Comparison of ENCODE assay signal across 1 cellular context in genomic region chr22:38272373-38273134, GRCh38.
TF ChIP-seq lines count a peak whose summit lies in the region.

TSS of gene TMEM184B (minus strand) at chr22:38273010. CDS start at chr22:38247961, 25,049 bp downstream.

TF ChIP-seq in HepG2, 621 proteins besides CTCF, POLR2A, EP300 and RAD21 (continued from another document and continues in another):
- no peak for TF ChIP-seq ZBTB37 (CRISPR knock-in tag; IDR thresholded peaks at IDR 0.05)
- TF ChIP-seq ZNF776 (CRISPR knock-in tag; IDR thresholded peaks at IDR 0.05), result no peak; the same call in 1 of the 2 replicates
- no peak for TF ChIP-seq ZNF3 (CRISPR knock-in tag; IDR thresholded peaks at IDR 0.05)
- no peak for TF ChIP-seq PHF5A (CRISPR knock-in tag; IDR thresholded peaks at IDR 0.05; ENCODE audit: low read depth, unreplicated experiment)
- no peak for TF ChIP-seq ZSCAN21 (CRISPR knock-in tag; IDR thresholded peaks at IDR 0.05; ENCODE audit: borderline replicate concordance)
- TF ChIP-seq ZNF414 (CRISPR knock-in tag; IDR thresholded peaks at IDR 0.05), result no peak
- TF ChIP-seq RXRB (CRISPR knock-in tag; IDR thresholded peaks at IDR 0.05; ENCODE audit: borderline replicate concordance), result no peak
- TF ChIP-seq HNF1A (IDR thresholded peaks at IDR 0.05; ENCODE audit: low read depth), result no peak
- no peak for TF ChIP-seq HNF1A (CRISPR knock-in tag; IDR thresholded peaks at IDR 0.05; ENCODE audit: borderline replicate concordance)
- TF ChIP-seq NKX3-1 (CRISPR knock-in tag; IDR thresholded peaks at IDR 0.05), result 0 out of 2 replicates have a peak, but pooled peaks have one; percentile 19
- no peak for TF ChIP-seq ATF6 (CRISPR knock-in tag; conservative IDR thresholded peaks at IDR 0.05)
- TF ChIP-seq ZSCAN12 (CRISPR knock-in tag; IDR thresholded peaks at IDR 0.05), result no peak
- no peak for TF ChIP-seq TEAD3 (CRISPR knock-in tag; optimal IDR thresholded peaks at IDR 0.05; ENCODE audit: borderline replicate concordance)
- 0 out of 2 replicates have a peak, but pooled peaks have one; percentile 33 for TF ChIP-seq MAZ (IDR thresholded peaks at IDR 0.05; ENCODE audit: borderline replicate concordance, low read depth, low read length)
- TF ChIP-seq MAZ (CRISPR knock-in tag; IDR thresholded peaks at IDR 0.05; ENCODE audit: low read depth), result no peak
- no peak for TF ChIP-seq FOXA1 (IDR thresholded peaks at IDR 0.05)
- no peak for TF ChIP-seq FOXA1 (CRISPR knock-in tag; IDR thresholded peaks at IDR 0.05)
- TF ChIP-seq MBNL3 (CRISPR knock-in tag; conservative IDR thresholded peaks at IDR 0.05), result no peak
- TF ChIP-seq MYC (CRISPR knock-in tag; IDR thresholded peaks at IDR 0.05; ENCODE audit: borderline replicate concordance), result 0 out of 2 replicates have a peak, but pooled peaks have one; percentile 48
- no peak for TF ChIP-seq ISX (CRISPR knock-in tag; conservative IDR thresholded peaks at IDR 0.05)
- TF ChIP-seq TBP (CRISPR knock-in tag; IDR thresholded peaks at IDR 0.05), result no peak
- TF ChIP-seq ZNF691 (CRISPR knock-in tag; IDR thresholded peaks at IDR 0.05; ENCODE audit: borderline replicate concordance, low read depth), result no peak
- no peak for TF ChIP-seq ELF4 (CRISPR knock-in tag; IDR thresholded peaks at IDR 0.05; ENCODE audit: borderline replicate concordance)
- TF ChIP-seq MTF1 (CRISPR knock-in tag; IDR thresholded peaks at IDR 0.05), result no peak
- TF ChIP-seq ZNF878 (CRISPR knock-in tag; IDR thresholded peaks at IDR 0.05), result 0 out of 2 replicates have a peak, but pooled peaks have one; percentile 11
- TF ChIP-seq ZNF672 (CRISPR knock-in tag; IDR thresholded peaks at IDR 0.05), result no peak
- TF ChIP-seq DNMT1 (CRISPR knock-in tag; IDR thresholded peaks at IDR 0.05), result no peak
- peak; percentile 61 for TF ChIP-seq RBFOX2 (IDR thresholded peaks at IDR 0.05; ENCODE audit: low read depth, low read length)
- no peak for TF ChIP-seq DMTF1 (CRISPR knock-in tag; IDR thresholded peaks at IDR 0.05)
- TF ChIP-seq CCDC6 (CRISPR knock-in tag; IDR thresholded peaks at IDR 0.05), result peak; percentile 82
- TF ChIP-seq TFDP1 (CRISPR knock-in tag; IDR thresholded peaks at IDR 0.05; ENCODE audit: borderline replicate concordance), result no peak
- no peak for TF ChIP-seq NFKB2 (CRISPR knock-in tag; IDR thresholded peaks at IDR 0.05; ENCODE audit: borderline replicate concordance)
- no peak for TF ChIP-seq KLF11 (CRISPR knock-in tag; IDR thresholded peaks at IDR 0.05)
- no peak for TF ChIP-seq FOXK1 (CRISPR knock-in tag; IDR thresholded peaks at IDR 0.05; ENCODE audit: borderline replicate concordance, low read depth)
- no peak for TF ChIP-seq ZBTB38 (CRISPR knock-in tag; IDR thresholded peaks at IDR 0.05)
- TF ChIP-seq NR2F1 (CRISPR knock-in tag; IDR thresholded peaks at IDR 0.05), result no peak
- no peak for TF ChIP-seq ZNF10 (CRISPR knock-in tag; IDR thresholded peaks at IDR 0.05; ENCODE audit: borderline replicate concordance, low read depth)
- TF ChIP-seq GABPA (IDR thresholded peaks at IDR 0.05; ENCODE audit: low read depth, low read length), result no peak
- TF ChIP-seq GABPA (CRISPR knock-in tag; IDR thresholded peaks at IDR 0.05; ENCODE audit: low read depth), result no peak
- TF ChIP-seq RFX1 (IDR thresholded peaks at IDR 0.05), result no peak
- no peak for TF ChIP-seq TMF1 (CRISPR knock-in tag; IDR thresholded peaks at IDR 0.05; ENCODE audit: low read depth)
- TF ChIP-seq THRA (CRISPR knock-in tag; IDR thresholded peaks at IDR 0.05; ENCODE audit: borderline replicate concordance), result no peak
- no peak for TF ChIP-seq DBP (CRISPR knock-in tag; IDR thresholded peaks at IDR 0.05; ENCODE audit: not compliant biosample characterization)
- no peak for TF ChIP-seq ZNF569 (CRISPR knock-in tag; IDR thresholded peaks at IDR 0.05; ENCODE audit: borderline replicate concordance)
- TF ChIP-seq MAX (IDR thresholded peaks at IDR 0.05), result peak; percentile 49
- no peak for TF ChIP-seq ZNF619 (CRISPR knock-in tag; IDR thresholded peaks at IDR 0.05)
- no peak for TF ChIP-seq PHB2 (IDR thresholded peaks at IDR 0.05; ENCODE audit: partially characterized antibody)
- TF ChIP-seq ZNF256 (CRISPR knock-in tag; conservative IDR thresholded peaks at IDR 0.05), result no peak
- TF ChIP-seq LCORL (IDR thresholded peaks at IDR 0.05), result no peak
- TF ChIP-seq LCORL (CRISPR knock-in tag; IDR thresholded peaks at IDR 0.05), result 0 out of 2 replicates have a peak, but pooled peaks have one; percentile 16
- no peak for TF ChIP-seq ZNF710 (CRISPR knock-in tag; IDR thresholded peaks at IDR 0.05; ENCODE audit: borderline replicate concordance)
